In the genomic region with DNA sequence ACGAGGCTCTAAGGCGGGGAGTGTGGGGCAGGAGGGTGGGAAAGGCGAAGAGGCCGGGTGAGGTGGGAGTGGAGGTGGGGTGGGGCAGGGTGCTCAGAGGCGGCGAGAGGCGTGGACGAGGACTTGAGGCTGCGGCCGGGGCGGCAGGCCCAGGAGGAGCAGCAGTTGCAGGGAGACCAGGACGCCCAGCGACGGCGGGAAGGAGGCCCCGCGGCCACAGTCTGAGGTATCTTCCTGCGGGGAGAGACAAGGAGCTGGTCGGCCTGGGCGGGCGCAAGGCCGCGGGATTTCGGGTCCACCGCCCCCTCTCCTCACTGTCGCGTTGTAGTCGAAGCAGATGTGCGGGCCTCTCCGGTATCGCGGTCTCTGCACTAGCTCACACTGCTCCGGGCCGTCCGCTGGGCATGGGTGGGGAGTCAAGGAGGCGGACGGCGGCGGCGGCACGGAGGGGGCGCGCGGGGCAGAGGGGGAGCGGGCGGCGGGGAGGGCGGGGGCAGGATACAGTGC, we compare ENCODE assay signal across 8 cellular contexts. TPM values are rescaled to one million over a fixed set of nuclear protein-coding genes. Genes with fewer than 3 reads are reported as not detected.
DNase-seq lines count a peak whose midpoint lies in the region; ATAC-seq and TF ChIP-seq lines count a peak whose summit lies in the region.

No MANE protein-coding gene starts in this region.

- peaks cover 11 to 26% (median 12%) of the 10 kb centered on the region in 3 donors for H3K27me3 Mint-ChIP-seq in CD14-positive monocyte (ENCODE audit: low read depth in 3 of 3)
- no peaks in the 10 kb centered on the region for H3K27me3 Mint-ChIP-seq in effector memory CD8-positive, alpha-beta T cell
- no peaks in the 10 kb centered on the region for H3K27me3 Mint-ChIP-seq in natural killer cell treated with Interleukin-12 subunit alpha and Interleukin-12 subunit beta and Interleukin-15 and Interleukin-18, amount 100 ng/mL, for 72 hours

- H3K9me3 Mint-ChIP-seq in CD14-positive monocyte = peaks cover 0 to 3% (median 0%) of the 10 kb centered on the region in 7 donors
- no peaks in the 10 kb centered on the region for H3K9me3 Mint-ChIP-seq in effector memory CD8-positive, alpha-beta T cell
- H3K9me3 Mint-ChIP-seq in natural killer cell treated with Interleukin-12 subunit alpha and Interleukin-12 subunit beta and Interleukin-15 and Interleukin-18, amount 100 ng/mL, for 72 hours = no peaks in the 10 kb centered on the region

- peaks cover 17% of the 10 kb centered on the region for H3K4me1 Mint-ChIP-seq in CD14-positive monocyte
- peaks cover 22 to 32% of the 10 kb centered on the region in 2 donors for H3K4me1 Mint-ChIP-seq in effector memory CD8-positive, alpha-beta T cell (ENCODE audit: low read depth in 2 of 2)
- H3K4me1 Mint-ChIP-seq in natural killer cell treated with Interleukin-12 subunit alpha and Interleukin-12 subunit beta and Interleukin-15 and Interleukin-18, amount 100 ng/mL, for 72 hours (ENCODE audit: low read depth in 2 of 2) = peaks cover 5 to 10% of the 10 kb centered on the region in 2 donors

- H3K36me3 ChIP-seq in MG63 = no peaks in the 10 kb centered on the region

- DNase-seq in CD14-positive monocyte (ENCODE audit: low spot score) = no peak
- DNase-seq in effector memory CD8-positive, alpha-beta T cell = no peak
- DNase-seq in natural killer cell treated with Interleukin-12 subunit alpha and Interleukin-12 subunit beta and Interleukin-15 and Interleukin-18, amount 100 ng/mL, for 72 hours (ENCODE audit: low spot score) = no peak
- DNase-seq in germinal center (ENCODE audit: low spot score) = no peak
- DNase-seq in NCI-H2107 (lab: John Stamatoyannopoulos, UW) = no peak
- no peak for DNase-seq in MG63

- H3K36me3 Mint-ChIP-seq in CD14-positive monocyte = no peaks in the 10 kb centered on the region
- H3K36me3 Mint-ChIP-seq in effector memory CD8-positive, alpha-beta T cell (ENCODE audit: insufficient read depth) = peaks cover 19% of the 10 kb centered on the region
- H3K36me3 Mint-ChIP-seq in natural killer cell treated with Interleukin-12 subunit alpha and Interleukin-12 subunit beta and Interleukin-15 and Interleukin-18, amount 100 ng/mL, for 72 hours = no peaks in the 10 kb centered on the region

- ATAC-seq in HG03432 (IDR thresholded peaks at IDR 0.05; ENCODE audit: unreplicated experiment) = peak; percentile 13
- ATAC-seq in effector memory CD8-positive, alpha-beta T cell (replicated peaks) = peak; percentile 18
- peak; percentile 43 to 54 for ATAC-seq in natural killer cell treated with Interleukin-12 subunit alpha and Interleukin-12 subunit beta and Interleukin-15 and Interleukin-18, amount 100 ng/mL, for 72 hours
- ATAC-seq in HG03571 (IDR thresholded peaks at IDR 0.05; ENCODE audit: unreplicated experiment) = no peak

- no peak overlapping the region for H3K4me3 ChIP-seq in MG63

- intact Hi-C loops in CD14-positive monocyte (cut with micrococcal nuclease) = no loop called here

- no peaks in the 10 kb centered on the region for H3K9me3 ChIP-seq in MG63

- H3K27me3 ChIP-seq in MG63 = no peaks in the 10 kb centered on the region

- no peak for TF ChIP-seq CTCF in CD14-positive monocyte (IDR thresholded peaks at IDR 0.05)

- no peak overlapping the region for H3K27ac Mint-ChIP-seq in CD14-positive monocyte
- peak overlapping the region; percentile 95 for H3K27ac Mint-ChIP-seq in effector memory CD8-positive, alpha-beta T cell
- peak overlapping the region in 1 of 2 donors; percentile 29 for H3K27ac Mint-ChIP-seq in natural killer cell treated with Interleukin-12 subunit alpha and Interleukin-12 subunit beta and Interleukin-15 and Interleukin-18, amount 100 ng/mL, for 72 hours

- peak overlapping the region; percentile 77 to 87 for H3K4me3 Mint-ChIP-seq in CD14-positive monocyte
- peak overlapping the region; percentile 87 to 90 for H3K4me3 Mint-ChIP-seq in effector memory CD8-positive, alpha-beta T cell
- H3K4me3 Mint-ChIP-seq in natural killer cell treated with Interleukin-12 subunit alpha and Interleukin-12 subunit beta and Interleukin-15 and Interleukin-18, amount 100 ng/mL, for 72 hours = peak overlapping the region; percentile 73

RNA-seq across cellular contexts. Expression of gene TMEM115, which starts 5.3 kb away (rescaled TPM):
- polyA plus RNA-seq in CD14-positive monocyte = 10 to 100 TPM; 32.9 to 36.2 TPM
- 10 to 100 TPM; 29.6 to 32.8 TPM for total RNA-seq in natural killer cell treated with Interleukin-12 subunit alpha and Interleukin-12 subunit beta and Interleukin-15 and Interleukin-18, amount 100 ng/mL, for 72 hours
- total RNA-seq in MG63 (2014; rRNA removed; shearing (Covaris generic); ENCODE audit: low replicate concordance) = 18.7 and 24.1 TPM in 2 replicates

RNA-seq across cellular contexts. Expression of gene CYB561D2, which starts 14.0 kb away (rescaled TPM):
- 10 to 100 TPM; 82.5 to 94.0 TPM for polyA plus RNA-seq in CD14-positive monocyte
- total RNA-seq in natural killer cell treated with Interleukin-12 subunit alpha and Interleukin-12 subunit beta and Interleukin-15 and Interleukin-18, amount 100 ng/mL, for 72 hours = 10 to 100 TPM; 36.9 to 38.2 TPM
- 21.9 and 35.5 TPM in 2 replicates for total RNA-seq in MG63 (2014; rRNA removed; shearing (Covaris generic); ENCODE audit: low replicate concordance)

RNA-seq across cellular contexts. Expression of gene NPRL2, which starts 14.1 kb away (rescaled TPM):
- polyA plus RNA-seq in CD14-positive monocyte = 10 to 100 TPM; 20.9 to 23.5 TPM
- 10 to 100 TPM; 42.3 to 44.6 TPM for total RNA-seq in natural killer cell treated with Interleukin-12 subunit alpha and Interleukin-12 subunit beta and Interleukin-15 and Interleukin-18, amount 100 ng/mL, for 72 hours
- total RNA-seq in MG63 (2014; rRNA removed; shearing (Covaris generic); ENCODE audit: low replicate concordance) = 14.3 and 16.0 TPM in 2 replicates

RNA-seq across cellular contexts. Expression of gene ZMYND10, which starts 19.1 kb away (rescaled TPM):
- under 1 TPM; 0.12 to 0.19 TPM for polyA plus RNA-seq in CD14-positive monocyte
- total RNA-seq in natural killer cell treated with Interleukin-12 subunit alpha and Interleukin-12 subunit beta and Interleukin-15 and Interleukin-18, amount 100 ng/mL, for 72 hours = 1 to 10 TPM in 1 of 2 donors, under 1 TPM in 1; 0.95 to 1.4 TPM
- 0.43 TPM in 1 of 2 replicates, not detected in the other for total RNA-seq in MG63 (2014; rRNA removed; shearing (Covaris generic); ENCODE audit: low replicate concordance)

RNA-seq across cellular contexts. Expression of gene RASSF1, which starts 24.0 kb away (rescaled TPM):
- 10 to 100 TPM; 16.0 to 24.0 TPM for polyA plus RNA-seq in CD14-positive monocyte
- total RNA-seq in natural killer cell treated with Interleukin-12 subunit alpha and Interleukin-12 subunit beta and Interleukin-15 and Interleukin-18, amount 100 ng/mL, for 72 hours = 10 to 100 TPM; 48.2 to 65.4 TPM
- total RNA-seq in MG63 (2014; rRNA removed; shearing (Covaris generic); ENCODE audit: low replicate concordance) = 17.5 and 42.0 TPM in 2 replicates

Comparison
In these comparisons a context has a peak if more than half of its experiments do, and no peak if none do; other contexts are left out.
1. H3K27ac Mint-ChIP-seq: peak in effector memory CD8-positive, alpha-beta T cell (2 of 2); none in CD14-positive monocyte (0 of 7).
2. Peak in every context shown above with its lines, with median percentiles within 50 percentile points of each other: H3K4me3 Mint-ChIP-seq.